19 cellular contexts compared by ENCODE assay signal in the genomic region with DNA sequence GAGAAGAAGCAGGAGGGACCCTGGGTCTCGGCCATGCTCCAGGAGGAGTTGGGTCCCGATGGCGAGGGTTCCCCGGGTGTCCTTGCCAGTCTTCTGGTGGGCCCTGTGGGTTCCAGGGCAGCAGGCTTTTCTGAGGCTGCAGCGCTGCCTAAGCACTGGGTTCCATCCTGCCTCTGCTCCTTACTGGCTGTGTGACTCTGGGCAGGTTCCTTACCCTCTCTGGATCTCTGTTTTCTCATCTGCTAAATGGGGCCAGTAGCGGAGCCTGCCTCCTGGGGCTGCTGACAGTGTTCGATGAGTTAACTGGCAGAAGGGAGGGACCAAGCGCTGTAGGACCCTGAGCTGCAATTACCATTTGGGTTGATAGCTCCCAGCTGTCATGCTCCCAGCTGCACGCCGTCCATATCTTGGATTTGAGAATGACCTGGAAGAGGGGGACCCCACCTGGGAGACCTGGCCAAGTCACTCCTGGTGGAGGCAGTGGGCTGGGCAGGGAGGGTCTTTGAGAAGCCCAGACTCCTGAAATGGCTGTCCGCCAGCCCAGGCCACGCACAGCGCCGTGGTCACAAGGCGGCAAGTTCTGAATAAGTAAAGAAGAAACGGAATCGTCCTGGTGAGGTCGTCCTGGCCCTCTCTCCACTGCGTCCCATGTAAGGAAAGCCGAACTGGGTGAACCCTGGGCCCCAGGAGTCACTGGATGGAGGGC. TPM values are rescaled to one million over a fixed set of nuclear protein-coding genes. Genes with fewer than 3 reads are reported as not detected.
DNase-seq lines count a peak whose midpoint lies in the region; ATAC-seq and TF ChIP-seq lines count a peak whose summit lies in the region.
"Had no signal": no experiment of that assay in that cellular context is flagged by ENCODE, and none has a peak within 500 bp of the region (broad histone marks: within the 10 kb centered on the region; RNA-seq: fewer than 3 reads in every experiment).

No MANE protein-coding gene starts in this region.

- H3K79me2 ChIP-seq in OCI-LY1 (ENCODE audit: insufficient read depth, low read length) (0 out of 2 replicates have a peak, but pooled peaks cover 9% of the 10 kb centered on the region), hepatocyte (peaks cover 97% of the 10 kb centered on the region)

- H3K4me3 ChIP-seq in BLaER1 treated with 17β-estradiol and CSF1 and Interleukin-3, amounts not matched to agents 10 nM and 100 nM = no peak overlapping the region
- H3K4me3 ChIP-seq in OCI-LY1 (ENCODE audit: low read depth, low read length, poor library complexity, severe bottlenecking) = no peak overlapping the region
- no peak overlapping the region for H3K4me3 ChIP-seq in hepatocyte
- H3K4me3 ChIP-seq: ascending aorta, esophagus muscularis mucosa, pancreas, uterus had no signal

- H3F3A ChIP-seq in OCI-LY1 (ENCODE audit: insufficient read depth, low read length) = peaks cover 5% of the 10 kb centered on the region; the same call in 1 of the 2 replicates

- 76% methylated on average over 20 of the region's 20 CpGs for WGBS in hepatocyte (ENCODE audit: low lambda C conversion rate, missing lambda C conversion rate)

- CTCF ChIA-PET in GM10248 (lab: Yijun Ruan, JAX) = interaction anchor here (1.6 to 5.7 kb wide), 3 partner anchors 8 to 50 kb away, joined by 3 to 35 read pairs (median 25); no protein-coding TSS in a partner anchor

- peaks cover 0 to 4% (median 0%) of the 10 kb centered on the region in 11 experiments; a peak in 1 of 22 replicates for H3K27me3 ChIP-seq in BLaER1 treated with 17β-estradiol and CSF1 and Interleukin-3, amounts not matched to agents 10 nM and 100 nM
- H3K27me3 ChIP-seq in OCI-LY1 (ENCODE audit: insufficient read depth, low read length) = no peaks in the 10 kb centered on the region
- no peaks in the 10 kb centered on the region for H3K27me3 ChIP-seq in hepatocyte
- H3K27me3 ChIP-seq: ascending aorta, esophagus muscularis mucosa, pancreas, uterus had no signal

- H3K4me1 Mint-ChIP-seq in neural crest cell = peaks cover 71% of the 10 kb centered on the region

- H3K27me3 Mint-ChIP-seq in neural crest cell (ENCODE audit: low read depth) = peaks cover 51% of the 10 kb centered on the region
- H3K27me3 Mint-ChIP-seq: CD4-positive, alpha-beta T cell; T-helper 17 cell had no signal

- DNase-seq in hepatocyte (ENCODE audit: low spot score) = no peak
- DNase-seq in neural crest cell (ENCODE audit: low read depth, low spot score) = no peak
- no peak for DNase-seq in GM10248 (ENCODE audit: extremely low spot score)
- no peak for DNase-seq in NOMO-1 treated with dmso at 0.1 percent for 144 hours (lab: John Stamatoyannopoulos, UW; ENCODE audit: unreplicated experiment)
- DNase-seq in activated CD8-positive, alpha-beta memory T cell treated with anti-CD3 and anti-CD28 coated beads, Interleukin-2, amount 50 U/mL, for 48 hours = no peak
- DNase-seq: CD4-positive, alpha-beta T cell; DND-41; NCI-H1436 treated with DMSO at 0.1 percent for 48 hours; NK-92 treated with Interleukin-12 subunit alpha and Interleukin-12 subunit beta, amount 100 ng/mL, for 24 hours; small intestine; T-helper 17 cell; uterus had no signal

- TF ChIP-seq CTCF in OCI-LY1 (IDR thresholded peaks at IDR 0.05; ENCODE audit: low read length) (no peak), hepatocyte (IDR thresholded peaks at IDR 0.05; ENCODE audit: poor library complexity) (no peak), neural crest cell (conservative IDR thresholded peaks at IDR 0.05) (no peak), GM10248 (IDR thresholded peaks at IDR 0.05; ENCODE audit: control extremely low read depth, extremely low read depth, low read depth, missing control alignments) (no peak)

- H3K27ac ChIP-seq in BLaER1 treated with 17β-estradiol and CSF1 and Interleukin-3, amounts not matched to agents 10 nM and 100 nM = peak overlapping the region in 8 of 11 experiments; percentile 6 to 54 (median 30); a peak in 8 of 22 replicates
- peak overlapping the region; percentile 85 for H3K27ac ChIP-seq in OCI-LY1 (ENCODE audit: low read depth, low read length, poor library complexity, severe bottlenecking)
- peak overlapping the region; percentile 53 for H3K27ac ChIP-seq in hepatocyte
- H3K27ac ChIP-seq: ascending aorta, esophagus muscularis mucosa, pancreas, uterus had no signal

- POLR2A ChIA-PET in GM10248 (lab: Yijun Ruan, JAX) = no interaction called here

- H3K9me2 ChIP-seq in OCI-LY1 (ENCODE audit: low read depth, low read length) (no peaks in the 10 kb centered on the region), hepatocyte (replicated peaks; ENCODE audit: insufficient read depth) (no peaks in the 10 kb centered on the region)

- H3K27ac Mint-ChIP-seq in neural crest cell (ENCODE audit: unreplicated experiment) = peak overlapping the region; percentile 10
- H3K27ac Mint-ChIP-seq: CD4-positive, alpha-beta T cell; T-helper 17 cell had no signal

- H3K9me3 Mint-ChIP-seq in neural crest cell = no peaks in the 10 kb centered on the region
- H3K9me3 Mint-ChIP-seq: CD4-positive, alpha-beta T cell had no signal

- H3K36me3 Mint-ChIP-seq in neural crest cell (ENCODE audit: low read depth) = no peaks in the 10 kb centered on the region

- ATAC-seq in HG02798 (IDR thresholded peaks at IDR 0.05; ENCODE audit: poor library complexity, unreplicated experiment) = no peak
- ATAC-seq: pancreas, Right ventricle myocardium inferior, T-helper 17 cell had no signal

- H2AFZ ChIP-seq in OCI-LY1 (ENCODE audit: low read length) = no peak overlapping the region
- H2AFZ ChIP-seq in hepatocyte = no peak overlapping the region

- peaks cover 55 to 94% (median 67%) of the 10 kb centered on the region in 11 experiments; a peak in 21 of 22 replicates for H4K20me1 ChIP-seq in BLaER1 treated with 17β-estradiol and CSF1 and Interleukin-3, amounts not matched to agents 10 nM and 100 nM
- H4K20me1 ChIP-seq in OCI-LY1 (ENCODE audit: insufficient read depth, low read length) (no peaks in the 10 kb centered on the region), hepatocyte (ENCODE audit: insufficient read depth, poor library complexity, severe bottlenecking) (peaks cover 70% of the 10 kb centered on the region)

- H3K9ac ChIP-seq in BLaER1 treated with 17β-estradiol and CSF1 and Interleukin-3, amounts not matched to agents 10 nM and 100 nM = peak overlapping the region in 5 of 11 experiments; percentile 29 to 57 (median 44); a peak in 7 of 22 replicates
- H3K9ac ChIP-seq in OCI-LY1 (ENCODE audit: low read length) = no peak overlapping the region

- H3K4me2 ChIP-seq in BLaER1 treated with 17β-estradiol and CSF1 and Interleukin-3, amounts not matched to agents 10 nM and 100 nM = peak overlapping the region in 9 of 11 experiments; percentile 31 to 75 (median 64); a peak in 17 of 22 replicates
- H3K4me2 ChIP-seq in OCI-LY1 (ENCODE audit: low read length) = peak overlapping the region; percentile 48; the same call in 1 of the 2 replicates
- peak overlapping the region; percentile 17 for H3K4me2 ChIP-seq in hepatocyte

- H3K4me3 Mint-ChIP-seq in neural crest cell = peak overlapping the region; percentile 35
- H3K4me3 Mint-ChIP-seq: CD4-positive, alpha-beta T cell; T-helper 17 cell had no signal

- peaks cover 0 to 21% (median 10%) of the 10 kb centered on the region in 11 experiments; a peak in 11 of 22 replicates for H3K36me3 ChIP-seq in BLaER1 treated with 17β-estradiol and CSF1 and Interleukin-3, amounts not matched to agents 10 nM and 100 nM
- H3K36me3 ChIP-seq in OCI-LY1 (ENCODE audit: insufficient read depth, low read length) (peaks cover 16% of the 10 kb centered on the region), hepatocyte (replicated peaks; ENCODE audit: insufficient read depth, low read depth) (no peaks in the 10 kb centered on the region)
- H3K36me3 ChIP-seq: ascending aorta, esophagus muscularis mucosa, pancreas, uterus had no signal

- peaks cover 63 to 99% (median 97%) of the 10 kb centered on the region in 10 experiments for H3K4me1 ChIP-seq in BLaER1 treated with 17β-estradiol and CSF1 and Interleukin-3, amounts not matched to agents 10 nM and 100 nM
- peaks cover 75% of the 10 kb centered on the region for H3K4me1 ChIP-seq in OCI-LY1 (ENCODE audit: insufficient read depth, low read length, severe bottlenecking)
- peaks cover 62% of the 10 kb centered on the region for H3K4me1 ChIP-seq in hepatocyte (ENCODE audit: insufficient read depth)

- H3K9me3 ChIP-seq in BLaER1 treated with 17β-estradiol and CSF1 and Interleukin-3, amounts not matched to agents 10 nM and 100 nM (replicated peaks in 1 of 11) = peaks cover 8 to 27% (median 22%) of the 10 kb centered on the region in 11 experiments
- H3K9me3 ChIP-seq in OCI-LY1 (ENCODE audit: low read length) (no peaks in the 10 kb centered on the region), hepatocyte (ENCODE audit: low read depth) (no peaks in the 10 kb centered on the region)
- H3K9me3 ChIP-seq: ascending aorta, esophagus muscularis mucosa, pancreas, uterus had no signal

RNA-seq across cellular contexts. Expression of a gene that starts 47.2 kb away (rescaled TPM):
- 32.8 and 43.5 TPM in 2 replicates for total RNA-seq in hepatocyte
- 27.9 and 33.1 TPM in 2 replicates for polyA plus RNA-seq in hepatocyte
- total RNA-seq in neural crest cell = 26.7 and 27.3 TPM in 2 replicates

Comparison
In these comparisons a context has a peak if more than half of its experiments do, and no peak if none do; other contexts are left out.
1. H3K27ac ChIP-seq: peak in every context shown above with its lines; median percentile 85 in OCI-LY1; 53 in hepatocyte; 30 in BLaER1 treated with 17β-estradiol and CSF1 and Interleukin-3, amounts not matched to agents 10 nM and 100 nM.